Comparison of ENCODE assay signal across 1 cellular context in the genomic region with DNA sequence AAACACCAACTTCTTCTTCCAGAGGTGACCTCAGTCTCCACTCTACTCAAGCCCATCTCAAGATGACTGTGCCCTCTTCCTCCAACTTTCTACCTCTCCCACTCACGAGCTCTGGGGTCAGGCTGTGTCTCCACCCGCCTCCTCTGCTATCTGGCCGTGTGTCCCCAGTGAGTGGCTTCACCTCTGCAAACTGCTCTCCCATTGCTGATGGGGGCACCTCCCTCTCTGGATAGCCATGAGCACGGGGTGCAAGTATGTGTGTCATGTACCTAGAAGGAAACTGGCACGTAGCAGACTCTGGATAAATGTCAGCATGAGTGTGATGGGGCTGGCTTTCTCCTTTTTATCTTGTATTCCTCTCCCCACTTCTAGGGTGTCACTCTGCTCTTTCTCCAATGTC.
TF ChIP-seq lines count a peak whose summit lies in the region.

No MANE protein-coding gene starts in this region.

TF ChIP-seq in HepG2, 621 proteins besides CTCF, POLR2A, EP300 and RAD21:
- TF ChIP-seq, protein P1, sequence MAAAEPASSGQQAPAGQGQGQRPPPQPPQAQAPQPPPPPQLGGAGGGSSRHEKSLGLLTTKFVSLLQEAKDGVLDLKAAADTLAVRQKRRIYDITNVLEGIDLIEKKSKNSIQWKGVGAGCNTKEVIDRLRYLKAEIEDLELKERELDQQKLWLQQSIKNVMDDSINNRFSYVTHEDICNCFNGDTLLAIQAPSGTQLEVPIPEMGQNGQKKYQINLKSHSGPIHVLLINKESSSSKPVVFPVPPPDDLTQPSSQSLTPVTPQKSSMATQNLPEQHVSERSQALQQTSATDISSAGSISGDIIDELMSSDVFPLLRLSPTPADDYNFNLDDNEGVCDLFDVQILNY (CRISPR knock-in tag; conservative IDR thresholded peaks at IDR 0.05) = no peak
- TF ChIP-seq, protein P2, sequence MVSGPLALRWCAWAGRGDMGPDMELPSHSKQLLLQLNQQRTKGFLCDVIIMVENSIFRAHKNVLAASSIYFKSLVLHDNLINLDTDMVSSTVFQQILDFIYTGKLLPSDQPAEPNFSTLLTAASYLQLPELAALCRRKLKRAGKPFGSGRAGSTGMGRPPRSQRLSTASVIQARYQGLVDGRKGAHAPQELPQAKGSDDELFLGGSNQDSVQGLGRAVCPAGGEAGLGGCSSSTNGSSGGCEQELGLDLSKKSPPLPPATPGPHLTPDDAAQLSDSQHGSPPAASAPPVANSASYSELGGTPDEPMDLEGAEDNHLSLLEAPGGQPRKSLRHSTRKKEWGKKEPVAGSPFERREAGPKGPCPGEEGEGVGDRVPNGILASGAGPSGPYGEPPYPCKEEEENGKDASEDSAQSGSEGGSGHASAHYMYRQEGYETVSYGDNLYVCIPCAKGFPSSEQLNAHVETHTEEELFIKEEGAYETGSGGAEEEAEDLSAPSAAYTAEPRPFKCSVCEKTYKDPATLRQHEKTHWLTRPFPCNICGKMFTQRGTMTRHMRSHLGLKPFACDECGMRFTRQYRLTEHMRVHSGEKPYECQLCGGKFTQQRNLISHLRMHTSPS (CRISPR knock-in tag; IDR thresholded peaks at IDR 0.05; ENCODE audit: low read depth) = no peak
- no peak for TF ChIP-seq ARNT (IDR thresholded peaks at IDR 0.05)
- TF ChIP-seq, protein P3, sequence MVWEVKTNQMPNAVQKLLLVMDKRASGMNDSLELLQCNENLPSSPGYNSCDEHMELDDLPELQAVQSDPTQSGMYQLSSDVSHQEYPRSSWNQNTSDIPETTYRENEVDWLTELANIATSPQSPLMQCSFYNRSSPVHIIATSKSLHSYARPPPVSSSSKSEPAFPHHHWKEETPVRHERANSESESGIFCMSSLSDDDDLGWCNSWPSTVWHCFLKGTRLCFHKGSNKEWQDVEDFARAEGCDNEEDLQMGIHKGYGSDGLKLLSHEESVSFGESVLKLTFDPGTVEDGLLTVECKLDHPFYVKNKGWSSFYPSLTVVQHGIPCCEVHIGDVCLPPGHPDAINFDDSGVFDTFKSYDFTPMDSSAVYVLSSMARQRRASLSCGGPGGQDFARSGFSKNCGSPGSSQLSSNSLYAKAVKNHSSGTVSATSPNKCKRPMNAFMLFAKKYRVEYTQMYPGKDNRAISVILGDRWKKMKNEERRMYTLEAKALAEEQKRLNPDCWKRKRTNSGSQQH (CRISPR knock-in tag; IDR thresholded peaks at IDR 0.05; ENCODE audit: low read depth) = no peak
- TF ChIP-seq, protein P4, sequence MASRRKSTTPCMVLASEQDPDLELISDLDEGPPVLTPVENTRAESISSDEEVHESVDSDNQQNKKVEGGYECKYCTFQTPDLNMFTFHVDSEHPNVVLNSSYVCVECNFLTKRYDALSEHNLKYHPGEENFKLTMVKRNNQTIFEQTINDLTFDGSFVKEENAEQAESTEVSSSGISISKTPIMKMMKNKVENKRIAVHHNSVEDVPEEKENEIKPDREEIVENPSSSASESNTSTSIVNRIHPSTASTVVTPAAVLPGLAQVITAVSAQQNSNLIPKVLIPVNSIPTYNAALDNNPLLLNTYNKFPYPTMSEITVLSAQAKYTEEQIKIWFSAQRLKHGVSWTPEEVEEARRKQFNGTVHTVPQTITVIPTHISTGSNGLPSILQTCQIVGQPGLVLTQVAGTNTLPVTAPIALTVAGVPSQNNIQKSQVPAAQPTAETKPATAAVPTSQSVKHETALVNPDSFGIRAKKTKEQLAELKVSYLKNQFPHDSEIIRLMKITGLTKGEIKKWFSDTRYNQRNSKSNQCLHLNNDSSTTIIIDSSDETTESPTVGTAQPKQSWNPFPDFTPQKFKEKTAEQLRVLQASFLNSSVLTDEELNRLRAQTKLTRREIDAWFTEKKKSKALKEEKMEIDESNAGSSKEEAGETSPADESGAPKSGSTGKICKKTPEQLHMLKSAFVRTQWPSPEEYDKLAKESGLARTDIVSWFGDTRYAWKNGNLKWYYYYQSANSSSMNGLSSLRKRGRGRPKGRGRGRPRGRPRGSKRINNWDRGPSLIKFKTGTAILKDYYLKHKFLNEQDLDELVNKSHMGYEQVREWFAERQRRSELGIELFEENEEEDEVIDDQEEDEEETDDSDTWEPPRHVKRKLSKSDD (CRISPR knock-in tag; IDR thresholded peaks at IDR 0.05; ENCODE audit: low read depth) = no peak
- no peak for TF ChIP-seq WIZ (CRISPR knock-in tag; IDR thresholded peaks at IDR 0.05)
